18 cellular contexts compared by ENCODE assay signal in the genomic region with DNA sequence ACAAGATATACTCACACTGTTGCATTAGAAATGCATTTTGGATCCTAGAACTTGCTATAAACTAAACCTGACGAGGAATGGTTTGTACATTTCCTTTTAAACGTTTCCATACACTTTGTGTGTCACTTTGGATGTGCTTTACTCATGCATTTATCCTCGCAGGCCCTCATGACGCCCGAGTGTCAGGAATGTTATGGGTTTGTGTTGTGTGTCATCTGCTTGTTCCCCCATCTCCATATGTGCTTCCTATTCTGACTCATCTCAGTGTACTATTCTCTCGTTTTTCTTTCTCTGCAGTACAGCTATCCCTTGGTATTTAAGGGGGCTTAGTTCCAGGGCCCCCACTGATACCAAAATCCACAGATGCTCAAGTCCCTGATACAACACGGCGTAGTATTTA.
DNase-seq lines count a peak whose midpoint lies in the region; ATAC-seq and TF ChIP-seq lines count a peak whose summit lies in the region.
"Had no signal": no experiment of that assay in that cellular context is flagged by ENCODE, and none has a peak within 500 bp of the region (broad histone marks: within the 10 kb centered on the region; RNA-seq: fewer than 3 reads in every experiment).

No MANE protein-coding gene starts in this region.

- peaks cover 21% of the 10 kb centered on the region for H3K9me3 Mint-ChIP-seq in HFFc6

- H3K4me1 Mint-ChIP-seq in HFFc6 (ENCODE audit: low read depth) = peaks cover 27% of the 10 kb centered on the region
- H3K4me1 Mint-ChIP-seq: activated CD4-positive, alpha-beta T cell treated with anti-CD3 and anti-CD28 coated beads for 36 hours; CD8-positive, alpha-beta memory T cell had no signal

- no peak for ATAC-seq in GM19351 (IDR thresholded peaks at IDR 0.05; ENCODE audit: unreplicated experiment)
- ATAC-seq: activated CD4-positive, alpha-beta T cell treated with anti-CD3 and anti-CD28 coated beads for 36 hours; left ventricle myocardium superior; sciatic nerve; upper lobe of right lung had no signal

- in situ Hi-C loops in astrocyte of the spinal cord (cut with HindIII; ENCODE audit: low sequenced_read_pairs) = no loop called here

- peak overlapping the region; percentile 73 for H3K4me3 Mint-ChIP-seq in HFFc6
- H3K4me3 Mint-ChIP-seq: activated CD4-positive, alpha-beta T cell treated with anti-CD3 and anti-CD28 coated beads for 36 hours; CD8-positive, alpha-beta memory T cell had no signal

- H3K27ac Mint-ChIP-seq in HFFc6 = peak overlapping the region; percentile 96
- H3K27ac Mint-ChIP-seq: activated CD4-positive, alpha-beta T cell treated with anti-CD3 and anti-CD28 coated beads for 36 hours had no signal

- H3K4me3 ChIP-seq in AG10803 (ENCODE audit: low read length) (no peak overlapping the region), astrocyte of the spinal cord (ENCODE audit: low read depth, low read length) (no peak overlapping the region), foreskin fibroblast (ENCODE audit: low read depth in 1 of 2, low read length in 2 of 2) (no peak overlapping the region)
- H3K4me3 ChIP-seq: upper lobe of right lung had no signal

- DNase-seq in AG10803 (ENCODE audit: low read depth) (peak; percentile 90), HFFc6 (peak; percentile 93), astrocyte of the spinal cord (ENCODE audit: low read depth, low spot score) (peak; percentile 79), foreskin fibroblast (peak; percentile 96 to 97), occipital lobe (lab: John Stamatoyannopoulos, UW) (no peak), NCI-H2171 treated with DMSO at 0.1 percent for 48 hours (lab: John Stamatoyannopoulos, UW) (no peak), DMS 273 (lab: John Stamatoyannopoulos, UW; ENCODE audit: unreplicated experiment) (no peak)
- DNase-seq: activated CD4-positive, alpha-beta T cell treated with anti-CD3 and anti-CD28 coated beads for 36 hours; activated effector memory CD4-positive, alpha-beta T cell treated with Interleukin-2 at 50 U/mL for 16 hours; CD8-positive, alpha-beta memory T cell; left ventricle myocardium superior; NCI-H2227 treated with DMSO at 0.1 percent for 48 hours; NCI-H82; nucleus accumbens; stimulated activated CD4-positive, alpha-beta T cell treated with anti-CD3 and anti-CD28 coated beads, Interleukin-4, amount 100 ng/mL, for 1 hour; upper lobe of right lung had no signal

- H3K36me3 Mint-ChIP-seq in HFFc6 (ENCODE audit: low read depth) = peaks cover 68% of the 10 kb centered on the region

- H3K27me3 Mint-ChIP-seq in HFFc6 (ENCODE audit: insufficient read depth) = peaks cover 3% of the 10 kb centered on the region

- TF ChIP-seq CTCF in AG10803 (conservative IDR thresholded peaks at IDR 0.05; ENCODE audit: low read length) (no peak), HFFc6 (IDR thresholded peaks at IDR 0.05) (no peak), astrocyte of the spinal cord (IDR thresholded peaks at IDR 0.05; ENCODE audit: low read depth, low read length) (no peak), foreskin fibroblast (IDR thresholded peaks at IDR 0.05; ENCODE audit: low read depth, low read length) (no peak)

Comparison
In these comparisons a context has a peak if more than half of its experiments do, and no peak if none do; other contexts are left out.
1. DNase-seq: peak in AG10803 (single experiment), HFFc6 (single experiment), astrocyte of the spinal cord (single experiment) and foreskin fibroblast (2 of 2); none in occipital lobe (single experiment), NCI-H2171 treated with DMSO at 0.1 percent for 48 hours (single experiment) and DMS 273 (single experiment).